ENCODE assay signal across 26 cellular contexts in the genomic region with DNA sequence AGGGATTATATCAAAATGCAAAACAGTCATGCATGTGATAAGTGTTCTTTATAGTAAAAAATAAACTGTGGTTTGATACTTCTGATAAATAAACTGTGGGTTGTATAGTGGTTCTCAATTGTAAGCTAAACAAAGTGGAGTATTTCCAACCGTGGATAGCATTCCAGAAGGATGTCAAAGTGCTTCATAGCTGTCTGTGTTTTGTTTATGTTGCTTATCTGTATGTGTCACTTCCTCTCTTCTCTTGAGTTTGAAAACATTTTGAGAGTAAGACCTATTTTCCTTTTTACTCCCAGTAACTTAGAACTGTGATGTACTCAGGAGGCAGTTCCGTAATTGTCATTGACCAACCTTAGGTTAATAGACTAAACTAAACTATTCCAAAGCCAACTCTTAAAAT.
DNase-seq lines count a peak whose midpoint lies in the region; ATAC-seq, FAIRE-seq and TF ChIP-seq lines count a peak whose summit lies in the region.
"Had no signal": no experiment of that assay in that cellular context is flagged by ENCODE, and none has a peak within 500 bp of the region (broad histone marks: within the 10 kb centered on the region; RNA-seq: fewer than 3 reads in every experiment).

No MANE protein-coding gene starts in this region.

- CTCF ChIA-PET in IMR-90 (lab: Yijun Ruan, JAX) = no interaction called here

- H3K9ac ChIP-seq in IMR-90 (ENCODE audit: low read depth, low read length) = no peak overlapping the region

- in situ Hi-C loops in IMR-90 (cut with MboI; ENCODE audit: low sequenced_read_pairs) = no loop called here

- H4K8ac ChIP-seq in IMR-90 (ENCODE audit: low read depth in 2 of 2, low read length in 2 of 2) = no peak overlapping the region

- H3K56ac ChIP-seq in IMR-90 (ENCODE audit: extremely low read depth, insufficient read depth, low read length) = no peak overlapping the region

- no peak overlapping the region for H2BK5ac ChIP-seq in IMR-90 (ENCODE audit: low read depth, low read length, poor library complexity, severe bottlenecking)

- no peak for TF ChIP-seq POLR2A in IMR-90 (IDR thresholded peaks at IDR 0.05; ENCODE audit: low read depth, low read length)

- no peak overlapping the region for H4K91ac ChIP-seq in IMR-90 (ENCODE audit: insufficient read depth, low read depth, low read length)

- FAIRE-seq in bronchial epithelial cell (lab: Jason Lieb, UNC) = no peak
- FAIRE-seq: A204.1, H1, islet of Langerhans had no signal

- TF ChIP-seq CTCF in IMR-90 (conservative IDR thresholded peaks at IDR 0.05; ENCODE audit: low read depth, low read length) (no peak), bronchial epithelial cell (IDR thresholded peaks at IDR 0.05; ENCODE audit: insufficient read depth, low read length, severe bottlenecking) (no peak)

- H3K36me3 ChIP-seq in IMR-90 (ENCODE audit: control insufficient read depth, insufficient read depth, low read length) (no peaks in the 10 kb centered on the region), bronchial epithelial cell (ENCODE audit: control insufficient read depth, insufficient read depth, low read length) (no peaks in the 10 kb centered on the region)
- H3K36me3 ChIP-seq: left ventricle myocardium inferior, prostate gland, suprapubic skin had no signal

- no peak overlapping the region for H2AK9ac ChIP-seq in IMR-90 (replicated peaks; ENCODE audit: low read depth, low read length, poor library complexity)

- no peaks in the 10 kb centered on the region for H3K9me1 ChIP-seq in IMR-90 (ENCODE audit: insufficient read depth, low read length)

- no CpG with 5 or more reads among the region's 2 CpGs for WGBS in IMR-90 (ENCODE audit: extremely low coverage in 2 of 2, insufficient read length in 1 of 2), 2 experiments

- no peak for TF ChIP-seq RAD21 in IMR-90 (IDR thresholded peaks at IDR 0.05; ENCODE audit: low read length)

- no peak overlapping the region for H2AK5ac ChIP-seq in IMR-90 (ENCODE audit: low read depth, low read length)

- no peak overlapping the region for H2BK120ac ChIP-seq in IMR-90 (ENCODE audit: low read depth, low read length)

- H3K9me3 ChIP-seq in IMR-90 (ENCODE audit: control insufficient read depth, insufficient read depth, low read length) = peaks cover 2% of the 10 kb centered on the region; the same call in 1 of the 2 replicates
- H3K9me3 ChIP-seq: left ventricle myocardium inferior, prostate gland, suprapubic skin had no signal

- H3K27ac ChIP-seq in IMR-90 (ENCODE audit: insufficient read depth, low read length) = no peak overlapping the region
- no peak overlapping the region for H3K27ac ChIP-seq in substantia nigra (ENCODE audit: low read depth, low read length, poor library complexity, severe bottlenecking)
- H3K27ac ChIP-seq: left ventricle myocardium inferior, PC-9, prostate gland, suprapubic skin had no signal

- BruUV-seq in IMR-90 (replicated peaks; lab: Mats Ljungman, UMichigan) = no TSS peak

- no peak overlapping the region for H3K4me2 ChIP-seq in IMR-90 (ENCODE audit: low read depth, low read length)
- H3K4me2 ChIP-seq: PC-9 had no signal

- H2BK15ac ChIP-seq in IMR-90 (ENCODE audit: low read depth, low read length) = no peak overlapping the region

- intact Hi-C loops in IMR-90 (cut with micrococcal nuclease) = no loop called here

- no peak overlapping the region for H4K5ac ChIP-seq in IMR-90 (ENCODE audit: low read depth, low read length)

- H3K4me3 ChIP-seq in IMR-90 (ENCODE audit: insufficient read depth, low read depth, low read length) = no peak overlapping the region
- no peak overlapping the region for H3K4me3 ChIP-seq in bronchial epithelial cell (ENCODE audit: low read depth, low read length)
- H3K4me3 ChIP-seq: left ventricle myocardium inferior, PC-9, prostate gland, suprapubic skin had no signal

- POLR2A ChIA-PET in IMR-90 (lab: Charles Lee; ENCODE audit: unreplicated experiment) = no interaction called here

- peak; percentile 85 for ATAC-seq in IMR-90 (ENCODE audit: low read depth)
- ATAC-seq: activated naive CD8-positive, alpha-beta T cell treated with anti-CD3 and anti-CD28 coated beads, Interleukin-2, amount 50 U/mL, for 24 hours had no signal

- no peak overlapping the region for H3K14ac ChIP-seq in IMR-90 (replicated peaks; ENCODE audit: low read depth, low read length)

- no peaks in the 10 kb centered on the region for H4K20me1 ChIP-seq in IMR-90 (ENCODE audit: insufficient read depth, low read length)

- no peak overlapping the region for H3K23ac ChIP-seq in IMR-90 (ENCODE audit: low read depth, low read length)

- no peak overlapping the region for H2AFZ ChIP-seq in IMR-90 (replicated peaks; ENCODE audit: low read length, poor library complexity)
- H2AFZ ChIP-seq: PC-9 had no signal

- no peak overlapping the region for H2BK20ac ChIP-seq in IMR-90 (ENCODE audit: low read depth, low read length)

- H3K27me3 ChIP-seq in IMR-90 (ENCODE audit: control insufficient read depth, insufficient read depth, low read length) (no peaks in the 10 kb centered on the region), bronchial epithelial cell (ENCODE audit: control insufficient read depth, insufficient read depth, low read length) (no peaks in the 10 kb centered on the region)
- H3K27me3 ChIP-seq: suprapubic skin had no signal

- H3K18ac ChIP-seq in IMR-90 (ENCODE audit: low read depth, low read length) = no peak overlapping the region

- H3K4me1 ChIP-seq in IMR-90 (ENCODE audit: control insufficient read depth, insufficient read depth, low read length) = no peaks in the 10 kb centered on the region
- H3K4me1 ChIP-seq: left ventricle myocardium inferior, prostate gland, suprapubic skin had no signal

- dilution Hi-C loops in IMR-90 (cut with HindIII; ENCODE audit: low sequenced_read_pairs, unreplicated experiment) = no loop called here

- no peaks in the 10 kb centered on the region for H3K79me1 ChIP-seq in IMR-90 (ENCODE audit: low read depth in 1 of 2, low read length in 2 of 2)

- no peak overlapping the region for H3K4ac ChIP-seq in IMR-90 (ENCODE audit: low read depth, low read length)

- peak; percentile 65 for DNase-seq in A172 (ENCODE audit: low spot score)
- DNase-seq in IMR-90 = peak; percentile 38
- DNase-seq in bronchial epithelial cell (ENCODE audit: low read depth) = peak; percentile 12
- peak; percentile 14 to 37 for DNase-seq in lung microvascular endothelial cell (ENCODE audit: low read depth in 2 of 2)
- DNase-seq in activated T-cell treated with anti-CD3 and anti-CD28 coated beads, Interleukin-2, amount 50 U/mL, for 48 hours = no peak
- no peak for DNase-seq in substantia nigra (lab: John Stamatoyannopoulos, UW)
- no peak for DNase-seq in NCI-H2029 treated with DMSO at 0.1 percent for 48 hours (lab: John Stamatoyannopoulos, UW)
- no peak for DNase-seq in D341Med (ENCODE audit: low spot score)
- DNase-seq: activated CD4-positive, alpha-beta memory T cell treated with anti-CD3 and anti-CD28 coated beads for 36 hours; activated CD4-positive, CD25-positive, alpha-beta regulatory T cell treated with anti-CD3 and anti-CD28 coated beads, Interleukin-2, amount 50 U/mL, for 72 hours; activated naive CD4-positive, alpha-beta T cell; activated naive CD8-positive, alpha-beta T cell treated with anti-CD3 and anti-CD28 coated beads, Interleukin-2, amount 50 U/mL, for 24 hours; left ventricle myocardium inferior; naive B cell; NCI-H1930; NCI-H526; NK-92 treated with Interleukin-12 subunit alpha and Interleukin-12 subunit beta, amount 100 ng/mL, for 24 hours; nucleus accumbens; PC-9; stimulated activated naive CD4-positive, alpha-beta T cell; T-helper 2 cell had no signal

TF ChIP-seq in IMR-90, 13 proteins besides CTCF, POLR2A, EP300 and RAD21:
- TF ChIP-seq MAFK (IDR thresholded peaks at IDR 0.05; ENCODE audit: low read depth, low read length) (no peak), MAZ (IDR thresholded peaks at IDR 0.05; ENCODE audit: borderline replicate concordance, low read depth, low read length) (no peak), RCOR1 (IDR thresholded peaks at IDR 0.05; ENCODE audit: insufficient replicate concordance, low read length) (no peak), RFX5 (IDR thresholded peaks at IDR 0.05; ENCODE audit: low read depth, low read length) (no peak), USF2 (IDR thresholded peaks at IDR 0.05; ENCODE audit: low read depth, low read length) (no peak), SMC3 (IDR thresholded peaks at IDR 0.05; ENCODE audit: low read depth, low read length) (no peak), NFE2L2 (IDR thresholded peaks at IDR 0.05; ENCODE audit: low read depth, low read length) (no peak), MXI1 (IDR thresholded peaks at IDR 0.05; ENCODE audit: borderline replicate concordance, low read depth, low read length) (no peak), CEBPB (IDR thresholded peaks at IDR 0.05; ENCODE audit: low read depth, low read length) (no peak), FOS (IDR thresholded peaks at IDR 0.05; ENCODE audit: low read depth, low read length) (no peak), CHD1 (IDR thresholded peaks at IDR 0.05; ENCODE audit: low read depth, low read length) (no peak), BHLHE40 (IDR thresholded peaks at IDR 0.05; ENCODE audit: low read depth, low read length) (no peak)
- TF ChIP-seq, protein P1, sequence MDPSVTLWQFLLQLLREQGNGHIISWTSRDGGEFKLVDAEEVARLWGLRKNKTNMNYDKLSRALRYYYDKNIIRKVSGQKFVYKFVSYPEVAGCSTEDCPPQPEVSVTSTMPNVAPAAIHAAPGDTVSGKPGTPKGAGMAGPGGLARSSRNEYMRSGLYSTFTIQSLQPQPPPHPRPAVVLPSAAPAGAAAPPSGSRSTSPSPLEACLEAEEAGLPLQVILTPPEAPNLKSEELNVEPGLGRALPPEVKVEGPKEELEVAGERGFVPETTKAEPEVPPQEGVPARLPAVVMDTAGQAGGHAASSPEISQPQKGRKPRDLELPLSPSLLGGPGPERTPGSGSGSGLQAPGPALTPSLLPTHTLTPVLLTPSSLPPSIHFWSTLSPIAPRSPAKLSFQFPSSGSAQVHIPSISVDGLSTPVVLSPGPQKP (IDR thresholded peaks at IDR 0.05; ENCODE audit: borderline replicate concordance, low read depth, low read length) = no peak

Comparison
In these comparisons a context has a peak if more than half of its experiments do, and no peak if none do; other contexts are left out.
1. DNase-seq: peak in A172 (single experiment), IMR-90 (single experiment), bronchial epithelial cell (single experiment) and lung microvascular endothelial cell (2 of 2); none in activated T-cell treated with anti-CD3 and anti-CD28 coated beads, Interleukin-2, amount 50 U/mL, for 48 hours (0 of 2), substantia nigra (0 of 49), NCI-H2029 treated with DMSO at 0.1 percent for 48 hours (single experiment) and D341Med (single experiment).